Comparison of ENCODE assay signal across 1 cellular context in the genomic region with DNA sequence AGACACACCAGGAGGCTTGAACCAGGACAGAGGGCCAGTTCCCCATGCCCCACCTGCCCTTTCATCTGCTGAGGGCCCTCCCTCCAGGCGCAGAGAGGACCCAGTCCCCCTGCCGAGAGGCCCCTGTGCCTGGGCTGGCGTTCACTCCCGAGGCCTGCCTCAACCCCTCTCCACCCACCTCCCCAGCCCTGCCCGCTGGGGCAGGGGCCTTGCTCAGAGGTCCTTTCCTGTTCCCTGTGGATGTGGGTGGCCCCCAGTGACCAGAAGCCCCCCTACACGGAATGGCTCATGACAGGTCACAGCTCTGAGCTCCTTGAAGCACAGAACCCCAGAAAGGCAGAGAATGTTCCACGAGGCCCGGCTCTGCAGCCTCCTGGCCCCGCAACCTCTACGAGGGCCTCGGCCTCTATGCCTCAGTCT.
A peak's percentile ranks its signal among the peaks of the same experiment; 100 is the strongest.
TF ChIP-seq lines count a peak whose summit lies in the region.

No MANE protein-coding gene starts in this region.

TF ChIP-seq in HEK293, 187 proteins besides CTCF, POLR2A, EP300 and RAD21:
- TF ChIP-seq ZNF19 (tag by site-specific recombination; IDR thresholded peaks at IDR 0.05; ENCODE audit: low read depth) (no peak), GLIS2 (tag by site-specific recombination; IDR thresholded peaks at IDR 0.05) (0 out of 2 replicates have a peak, but pooled peaks have one; percentile 13)
